Comparison of ENCODE assay signal across 10 cellular contexts in genomic region chr9:135468866-135469521, GRCh38. TPM values are rescaled to one million over a fixed set of nuclear protein-coding genes. Genes with fewer than 3 reads are reported as not detected.
A peak's percentile ranks its signal among the peaks of the same experiment; 100 is the strongest.
DNase-seq lines count a peak whose midpoint lies in the region; ATAC-seq and TF ChIP-seq lines count a peak whose summit lies in the region.
"Had no signal": no experiment of that assay in that cellular context is flagged by ENCODE, and none has a peak within 500 bp of the region (broad histone marks: within the 10 kb centered on the region; RNA-seq: fewer than 3 reads in every experiment).

No MANE protein-coding gene starts in this region.

- no peak overlapping the region for H3K9ac ChIP-seq in fibroblast of lung (ENCODE audit: insufficient read depth, low read length)

- no peaks in the 10 kb centered on the region for H3K36me3 ChIP-seq in fibroblast of lung (ENCODE audit: control insufficient read depth, insufficient read depth, low read length)

- DNase-seq in SIG-M5 treated with dmso at 0.1 percent for 504 hours (lab: John Stamatoyannopoulos, UW; ENCODE audit: unreplicated experiment) = peak; percentile 10
- no peak for DNase-seq in SIG-M5 (lab: John Stamatoyannopoulos, UW)
- DNase-seq in activated CD4-positive, alpha-beta T cell treated with anti-CD3 and anti-CD28 coated beads, Interleukin-2, amount 50 U/mL, for 1 hour = peak; percentile 29
- peak; percentile 46 for DNase-seq in fibroblast of lung (ENCODE audit: low read depth in 2 of 2)
- DNase-seq in stimulated activated CD8-positive, alpha-beta memory T cell treated with anti-CD3 and anti-CD28 coated beads, Interleukin-15, amount 100 ng/mL, for 48 hours (ENCODE audit: low read depth in 2 of 2) = peak; percentile 19 to 54
- no peak for DNase-seq in NCI-H446 (lab: John Stamatoyannopoulos, UW)
- DNase-seq in NCI-H1048 (lab: John Stamatoyannopoulos, UW) = no peak
- DNase-seq: 8988T, NCI-H345 had no signal

- no peak overlapping the region for H3K27ac ChIP-seq in fibroblast of lung (ENCODE audit: insufficient read depth, low read length)

- no peaks in the 10 kb centered on the region for H3K27me3 ChIP-seq in fibroblast of lung (ENCODE audit: control insufficient read depth, insufficient read depth, low read length)

- no peaks in the 10 kb centered on the region for H3K79me2 ChIP-seq in fibroblast of lung (ENCODE audit: control insufficient read depth, insufficient read depth, low read length)

- ATAC-seq in GM18909 (IDR thresholded peaks at IDR 0.05; ENCODE audit: poor library complexity, unreplicated experiment) = no peak

- H3K4me1 ChIP-seq in fibroblast of lung (ENCODE audit: control insufficient read depth, extremely low read depth, insufficient read depth, low read length) = no peaks in the 10 kb centered on the region

- peak overlapping the region; percentile 24 for H2AFZ ChIP-seq in fibroblast of lung (ENCODE audit: low read length)

- peak overlapping the region in 2 of 4 experiments; percentile 17 to 36 for H3K4me3 ChIP-seq in fibroblast of lung (replicated peaks in 1 of 4; ENCODE audit: control extremely low read depth in 1 of 4, insufficient read depth in 1 of 4, low read depth in 3 of 4, low read length in 4 of 4)

- H3K4me2 ChIP-seq in fibroblast of lung (ENCODE audit: extremely low read depth, insufficient read depth, low read length) = peak overlapping the region; percentile 54

- no peaks in the 10 kb centered on the region for H3K9me3 ChIP-seq in fibroblast of lung (ENCODE audit: control insufficient read depth, insufficient read depth, low read depth, low read length)

- no peaks in the 10 kb centered on the region for H4K20me1 ChIP-seq in fibroblast of lung (ENCODE audit: control insufficient read depth, extremely low read depth, insufficient read depth, low read length)

- no peak for TF ChIP-seq CTCF in fibroblast of lung (conservative IDR thresholded peaks at IDR 0.05 in 1 of 2, IDR thresholded peaks at IDR 0.05 in 1 of 2; ENCODE audit: low read depth in 1 of 2, low read length in 2 of 2)

RNA-seq across cellular contexts. Expression of gene PPP1R26, which starts 10.6 kb away (rescaled TPM):
- 8.7 and 8.9 TPM in 2 replicates for total RNA-seq in fibroblast of lung
- polyA plus RNA-seq in fibroblast of lung = 1.7 and 2.9 TPM in 2 replicates
- 2.7 and 3.9 TPM in 2 replicates for polyA plus RNA-seq in fibroblast of lung (2012)
- polyA minus RNA-seq in fibroblast of lung (ENCODE audit: low replicate concordance) = 0.93 and 2.0 TPM in 2 replicates

RNA-seq across cellular contexts. Expression of gene MRPS2, which starts 31.5 kb away (rescaled TPM):
- total RNA-seq in fibroblast of lung = 10.4 and 11.6 TPM in 2 replicates
- 43.6 and 73.1 TPM in 2 replicates for polyA plus RNA-seq in fibroblast of lung
- 28.7 and 49.5 TPM in 2 replicates for polyA plus RNA-seq in fibroblast of lung (2012)
- 92.0 and 116 TPM in 2 replicates for polyA minus RNA-seq in fibroblast of lung (ENCODE audit: low replicate concordance)

RNA-seq across cellular contexts. Expression of gene LCN1, which starts 52.2 kb away (rescaled TPM):
- total RNA-seq in fibroblast of lung = not detected in 2 replicates
- not detected in 2 replicates for polyA plus RNA-seq in fibroblast of lung
- polyA plus RNA-seq in fibroblast of lung (2012) = not detected in 2 replicates
- not detected in 2 replicates for polyA minus RNA-seq in fibroblast of lung (ENCODE audit: low replicate concordance)

Comparison
In these comparisons a context has a peak if more than half of its experiments do, and no peak if none do; other contexts are left out.
1. DNase-seq: peak in SIG-M5 treated with dmso at 0.1 percent for 504 hours (single experiment), activated CD4-positive, alpha-beta T cell treated with anti-CD3 and anti-CD28 coated beads, Interleukin-2, amount 50 U/mL, for 1 hour (single experiment), fibroblast of lung (2 of 2) and stimulated activated CD8-positive, alpha-beta memory T cell treated with anti-CD3 and anti-CD28 coated beads, Interleukin-15, amount 100 ng/mL, for 48 hours (2 of 2); none in SIG-M5 (single experiment), NCI-H446 (0 of 2) and NCI-H1048 (single experiment).